8 cellular contexts compared by ENCODE assay signal in the genomic region with DNA sequence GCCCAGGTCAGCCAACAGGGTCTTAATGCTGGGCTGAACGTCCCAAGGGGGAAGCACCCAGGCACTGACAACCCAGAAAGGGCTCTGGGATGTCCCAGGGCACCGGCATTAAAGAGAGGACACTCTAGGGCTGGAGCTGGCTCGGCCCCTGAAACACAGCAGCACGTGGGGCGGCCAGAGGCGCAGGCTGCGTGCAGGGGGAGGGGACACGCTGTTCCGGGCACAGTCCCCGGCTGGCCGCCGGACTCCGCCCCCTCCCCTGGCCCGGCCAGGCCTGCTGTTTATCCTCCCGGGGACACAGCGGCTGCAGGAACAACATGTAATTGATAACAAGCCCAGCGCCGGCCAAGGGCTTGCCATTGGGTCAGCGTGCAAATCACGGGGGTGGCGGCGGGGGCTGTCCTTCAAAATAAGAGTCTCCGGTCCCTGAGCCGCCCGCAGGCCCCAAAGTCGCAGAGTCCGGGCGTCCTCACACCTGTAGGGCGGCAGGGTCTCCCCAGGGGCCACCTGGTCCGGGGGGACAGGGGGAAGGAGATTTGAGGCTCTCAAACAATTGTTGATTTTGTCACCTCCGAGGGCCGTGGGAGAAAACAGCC. TPM values are rescaled to one million over a fixed set of nuclear protein-coding genes. Genes with fewer than 3 reads are reported as not detected.
DNase-seq lines count a peak whose midpoint lies in the region; ATAC-seq, FAIRE-seq and TF ChIP-seq lines count a peak whose summit lies in the region.

No MANE protein-coding gene starts in this region.

- H3K4me3 ChIP-seq in ascending aorta (peak overlapping the region; percentile 91 to 97), pancreas (peak overlapping the region; percentile 63 to 95 (median 88))

- ATAC-seq in left ventricle myocardium superior (peak; percentile 87), pancreas (peak; percentile 79 to 88 (median 84)), HG03460 (IDR thresholded peaks at IDR 0.05; ENCODE audit: unreplicated experiment) (no peak)

- H3K9me3 ChIP-seq in ascending aorta (no peaks in the 10 kb centered on the region), pancreas (no peaks in the 10 kb centered on the region)

- H3K27ac ChIP-seq in ascending aorta (peak overlapping the region; percentile 98 to 99), pancreas (peak overlapping the region; percentile 96 to 99 (median 98))

- intact Hi-C loops in ascending aorta (cut with DNase I) (loop anchor here (1.0 to 10.0 kb wide), 7 partner anchors 15 to 431 kb away; a partner anchor contains a TSS), left ventricle myocardium superior (cut with micrococcal nuclease) (no loop called here), pancreas (cut with DNase I) (loop anchor here in 1 of 3 donors (2.0 kb wide), 1 partner anchor 85 kb away; no protein-coding TSS in a partner anchor)

- H3K36me3 ChIP-seq in ascending aorta (peaks cover 24 to 37% of the 10 kb centered on the region in 2 donors), pancreas (peaks cover 0 to 17% (median 11%) of the 10 kb centered on the region in 3 donors)

- H3K27me3 ChIP-seq in ascending aorta (no peaks in the 10 kb centered on the region), pancreas (no peaks in the 10 kb centered on the region)

- H3K4me1 ChIP-seq in ascending aorta, result peaks cover 15 to 49% of the 10 kb centered on the region in 2 donors
- peaks cover 10 to 18% (median 15%) of the 10 kb centered on the region in 3 donors for H3K4me1 ChIP-seq in pancreas

- peak; percentile 40 for DNase-seq in DMS53 treated with DMSO at 0.1 percent for 48 hours (lab: John Stamatoyannopoulos, UW; ENCODE audit: unreplicated experiment)
- peak; percentile 81 for DNase-seq in NCI-H146 (lab: John Stamatoyannopoulos, UW)
- peak; percentile 93 to 99 for DNase-seq in ascending aorta (ENCODE audit: low spot score in 2 of 2)
- DNase-seq in left ventricle myocardium superior, result peak; percentile 99
- DNase-seq in pancreas, result peak; percentile 95 to 99 (median 99)
- DNase-seq in GF-D8 (lab: John Stamatoyannopoulos, UW), result no peak
- DNase-seq in NOMO-1 treated with dmso at 0.1 percent for 144 hours (lab: John Stamatoyannopoulos, UW; ENCODE audit: unreplicated experiment), result no peak

- FAIRE-seq in pancreas (lab: Jason Lieb, UNC), result no peak

- WGBS in pancreas, 2 donors, result 0 to 1% methylated on average over 31 to 32 of the region's 32 CpGs

- TF ChIP-seq CTCF in ascending aorta (IDR thresholded peaks at IDR 0.05) (no peak), pancreas (IDR thresholded peaks at IDR 0.05) (no peak)

RNA-seq across cellular contexts. Expression of a gene that starts 1.3 kb away (rescaled TPM):
- 74.0 TPM for total RNA-seq in ascending aorta
- 28.5 TPM for total RNA-seq in left ventricle myocardium superior
- 10 to 100 TPM; 15.2 to 38.3 (median 30.6) TPM for total RNA-seq in pancreas
- polyA plus RNA-seq in pancreas, result 10 to 100 TPM; 11.3 to 27.1 TPM

RNA-seq across cellular contexts. Expression of a gene that starts 38.8 kb away (rescaled TPM):
- total RNA-seq in ascending aorta, result not detected
- total RNA-seq in left ventricle myocardium superior, result not detected
- total RNA-seq in pancreas, result not detected
- not detected for polyA plus RNA-seq in pancreas

Comparison
In these comparisons a context has a peak if more than half of its experiments do, and no peak if none do; other contexts are left out.
1. DNase-seq: peak in DMS53 treated with DMSO at 0.1 percent for 48 hours (single experiment), NCI-H146 (single experiment), ascending aorta (2 of 2), left ventricle myocardium superior (single experiment) and pancreas (6 of 6); none in GF-D8 (single experiment) and NOMO-1 treated with dmso at 0.1 percent for 144 hours (single experiment).